Comparison of ENCODE assay signal across 12 cellular contexts in genomic region chr6:166176106-166176505, GRCh38. TPM values are rescaled to one million over a fixed set of nuclear protein-coding genes. Genes with fewer than 3 reads are reported as not detected.
"Had no signal": no experiment of that assay in that cellular context is flagged by ENCODE, and none has a peak within 500 bp of the region (broad histone marks: within the 10 kb centered on the region; RNA-seq: fewer than 3 reads in every experiment).

No MANE protein-coding gene starts in this region.

- FAIRE-seq: HTR-8/SVneo, K562 had no signal

- H3K9me3 ChIP-seq: HAP-1 had no signal

- ATAC-seq: HCT116, K562 had no signal

- H3K9ac ChIP-seq: GM23248 had no signal

- H3K4me3 ChIP-seq: GM23248, HAP-1, K562 had no signal

- H2AFZ ChIP-seq: GM23248 had no signal

- DNase-seq: GM23248, GOT3, H7, HFFc6, IMR-90, KG1 had no signal

- H3K4me1 ChIP-seq: HAP-1 had no signal

- H3K27ac ChIP-seq: GM23248 had no signal

- H3K36me3 ChIP-seq: HAP-1 had no signal

RNA-seq across cellular contexts. Expression of gene TBXT, which starts 8.5 kb away (rescaled TPM):
- total RNA-seq: GM23248, H4, HFFc6, HT-29, IMR-90, K562 had no signal
- polyA plus RNA-seq: GM23248, IMR-90, K562 had no signal
